In genomic region chr2:219460424-219460926, GRCh38 we compare ENCODE assay signal across 9 cellular contexts. TPM values are rescaled to one million over a fixed set of nuclear protein-coding genes. Genes with fewer than 3 reads are reported as not detected.
DNase-seq lines count a peak whose midpoint lies in the region; ATAC-seq and TF ChIP-seq lines count a peak whose summit lies in the region.
"Had no signal": no experiment of that assay in that cellular context is flagged by ENCODE, and none has a peak within 500 bp of the region (broad histone marks: within the 10 kb centered on the region; RNA-seq: fewer than 3 reads in every experiment).

No MANE protein-coding gene starts in this region.

- H4K8ac ChIP-seq in mesendoderm (ENCODE audit: low read depth, low read length), result no peak overlapping the region

- H3K56ac ChIP-seq in mesendoderm (ENCODE audit: low read length), result peak overlapping the region; percentile 83

- H3K27me3 ChIP-seq in mesendoderm (ENCODE audit: insufficient read depth, low read length, poor library complexity) (no peaks in the 10 kb centered on the region), tibial artery (no peaks in the 10 kb centered on the region)

- H3K79me1 ChIP-seq in mesendoderm (ENCODE audit: low read length), result no peaks in the 10 kb centered on the region

- H3K79me2 ChIP-seq in mesendoderm (ENCODE audit: control insufficient read depth, insufficient read depth, low read length), result no peaks in the 10 kb centered on the region

- no peaks in the 10 kb centered on the region for H3K9me3 ChIP-seq in tibial artery

- H3K9ac ChIP-seq in mesendoderm (ENCODE audit: low read length), result peak overlapping the region; percentile 46

- H2BK5ac ChIP-seq in mesendoderm (ENCODE audit: low read length), result peak overlapping the region; percentile 73

- ATAC-seq in stimulated activated naive CD8-positive, alpha-beta T cell treated with anti-CD3 and anti-CD28 coated beads, Interleukin-15, Interleukin-2, amounts not matched to agents 100 U/mL and 50 U/mL, for 24 hours, result no peak
- no peak for ATAC-seq in GM21737 (IDR thresholded peaks at IDR 0.05; ENCODE audit: unreplicated experiment)

- H3K4me3 ChIP-seq in mesendoderm (ENCODE audit: low read length) (no peak overlapping the region), tibial artery (peak overlapping the region; percentile 23 to 33)

- no peak for TF ChIP-seq CTCF in tibial artery (IDR thresholded peaks at IDR 0.05)

- no peak overlapping the region for H3K4ac ChIP-seq in mesendoderm (ENCODE audit: low read depth, low read length)

- H3K27ac ChIP-seq in mesendoderm (ENCODE audit: low read depth, low read length), result peak overlapping the region; percentile 45
- H3K27ac ChIP-seq in tibial artery, result peak overlapping the region; percentile 96 to 97
- H3K27ac ChIP-seq: VCaP had no signal

- H3K23ac ChIP-seq in mesendoderm (ENCODE audit: low read length), result no peak overlapping the region

- no peak overlapping the region for H2AK5ac ChIP-seq in mesendoderm (ENCODE audit: low read length)

- H3K4me1 ChIP-seq in mesendoderm (ENCODE audit: control insufficient read depth, low read depth, low read length) (peaks cover 17% of the 10 kb centered on the region), tibial artery (peaks cover 5 to 97% (median 77%) of the 10 kb centered on the region in 4 donors)

- WGBS in mesendoderm (ENCODE audit: extremely low coverage, insufficient coverage, low lambda C conversion rate), result no CpG with 5 or more reads among the region's 18 CpGs

- H2BK120ac ChIP-seq in mesendoderm (ENCODE audit: low read depth, low read length), result no peak overlapping the region

- peak overlapping the region; percentile 29 for H3K4me2 ChIP-seq in mesendoderm (ENCODE audit: low read length)

- DNase-seq in NCI-H2227 treated with DMSO at 0.1 percent for 48 hours (lab: John Stamatoyannopoulos, UW) (peak; percentile 66), dedifferentiated amniotic fluid mesenchymal stem cell (ENCODE audit: extremely low spot score) (peak; percentile 57), mesendoderm (peak; percentile 92), tibial artery (peak; percentile 87 to 99), NCI-H345 treated with DMSO at 0.1 percent for 48 hours (lab: John Stamatoyannopoulos, UW; ENCODE audit: unreplicated experiment) (no peak)
- no peak for DNase-seq in stimulated activated naive CD8-positive, alpha-beta T cell treated with anti-CD3 and anti-CD28 coated beads, Interleukin-15, Interleukin-2, amounts not matched to agents 100 U/mL and 50 U/mL, for 24 hours

- H4K5ac ChIP-seq in mesendoderm (ENCODE audit: low read length), result no peak overlapping the region

- intact Hi-C loops in tibial artery (cut with DNase I; ENCODE audit: low total_unique reads), result no loop called here

- H2BK15ac ChIP-seq in mesendoderm (replicated peaks; ENCODE audit: low read depth), result no peak overlapping the region

- peak overlapping the region; percentile 31 for H3K18ac ChIP-seq in mesendoderm (ENCODE audit: low read length)

- no peaks in the 10 kb centered on the region for H3K36me3 ChIP-seq in mesendoderm (ENCODE audit: control insufficient read depth, insufficient read depth, low read length)
- peaks cover 50 to 57% (median 53%) of the 10 kb centered on the region in 3 donors for H3K36me3 ChIP-seq in tibial artery

RNA-seq across cellular contexts. Expression of gene SPEG, which starts 25.8 kb away (rescaled TPM):
- polyA plus RNA-seq in mesendoderm (2013, experiment 1 of 2), result 6.7 TPM
- polyA plus RNA-seq in mesendoderm (2013, experiment 2 of 2), result 6.4 TPM
- polyA plus RNA-seq: IgD-negative memory B cell had no signal

RNA-seq across cellular contexts. Expression of gene GMPPA, which starts 38.2 kb away (rescaled TPM):
- polyA plus RNA-seq in mesendoderm (2013, experiment 1 of 2), result 20.4 TPM
- 20.2 TPM for polyA plus RNA-seq in mesendoderm (2013, experiment 2 of 2)

RNA-seq across cellular contexts. Expression of gene DES, which starts 42.3 kb away (rescaled TPM):
- polyA plus RNA-seq in mesendoderm (2013, experiment 1 of 2), result 3.5 TPM
- 3.2 TPM for polyA plus RNA-seq in mesendoderm (2013, experiment 2 of 2)
- polyA plus RNA-seq: IgD-negative memory B cell had no signal

RNA-seq across cellular contexts. Expression of gene ASIC4, which starts 53.8 kb away (rescaled TPM):
- polyA plus RNA-seq in mesendoderm (2013, experiment 1 of 2), result not detected
- 0.01 TPM for polyA plus RNA-seq in mesendoderm (2013, experiment 2 of 2)
- polyA plus RNA-seq: IgD-negative memory B cell had no signal

Comparison
In these comparisons a context has a peak if more than half of its experiments do, and no peak if none do; other contexts are left out.
1. DNase-seq: peak in NCI-H2227 treated with DMSO at 0.1 percent for 48 hours (single experiment), dedifferentiated amniotic fluid mesenchymal stem cell (single experiment), mesendoderm (single experiment) and tibial artery (2 of 2); none in stimulated activated naive CD8-positive, alpha-beta T cell treated with anti-CD3 and anti-CD28 coated beads, Interleukin-15, Interleukin-2, amounts not matched to agents 100 U/mL and 50 U/mL, for 24 hours (single experiment) and NCI-H345 treated with DMSO at 0.1 percent for 48 hours (single experiment).